In genomic region chr20:64253443-64253842, GRCh38 we compare ENCODE assay signal across 21 cellular contexts. TPM values are rescaled to one million over a fixed set of nuclear protein-coding genes. Genes with fewer than 3 reads are reported as not detected.
DNase-seq lines count a peak whose midpoint lies in the region; ATAC-seq and TF ChIP-seq lines count a peak whose summit lies in the region.
"Had no signal": no experiment of that assay in that cellular context is flagged by ENCODE, and none has a peak within 500 bp of the region (broad histone marks: within the 10 kb centered on the region; RNA-seq: fewer than 3 reads in every experiment).

No MANE protein-coding gene starts in this region.

- H3K27me3 ChIP-seq in hepatocyte: peaks cover 5% of the 10 kb centered on the region
- H3K27me3 ChIP-seq: BE2C, Peyer's patch had no signal

- H3K27me3 Mint-ChIP-seq in natural killer cell (ENCODE audit: low read depth in 2 of 2): peaks cover 10 to 29% of the 10 kb centered on the region in 2 donors
- H3K27me3 Mint-ChIP-seq in natural killer cell treated with Interleukin-12 subunit alpha and Interleukin-12 subunit beta and Interleukin-15 and Interleukin-18, amount 100 ng/mL, for 72 hours: peaks cover 10 to 13% of the 10 kb centered on the region in 2 donors
- no peaks in the 10 kb centered on the region for H3K27me3 Mint-ChIP-seq in progenitor cell of endocrine pancreas
- H3K27me3 Mint-ChIP-seq in Calu3 (ENCODE audit: unreplicated experiment): peaks cover 50% of the 10 kb centered on the region

- no peak overlapping the region for H3K4me3 ChIP-seq in hepatocyte
- H3K4me3 ChIP-seq: K562, MG63, Peyer's patch, SJCRH30 had no signal

- DNase-seq in natural killer cell (no peak), hepatocyte (ENCODE audit: low spot score) (no peak), progenitor cell of endocrine pancreas (ENCODE audit: low spot score, unreplicated experiment) (no peak), Calu3 (no peak)
- no peak for DNase-seq in natural killer cell treated with Interleukin-12 subunit alpha and Interleukin-12 subunit beta and Interleukin-15 and Interleukin-18, amount 100 ng/mL, for 72 hours (ENCODE audit: low spot score)
- DNase-seq: BE2C, COR-L47, DMS 273 treated with DMSO at 0.1 percent for 48 hours, MG63, NCI-H1417, NCI-H1694 treated with DMSO at 0.1 percent for 48 hours, NCI-H2081 treated with DMSO at 0.1 percent for 48 hours, NCI-H2171 treated with DMSO at 0.1 percent for 48 hours, NCI-H524 treated with DMSO at 0.1 percent for 48 hours, NCI-H82, SJCRH30 had no signal

- peaks cover 27% of the 10 kb centered on the region for H3K79me2 ChIP-seq in hepatocyte

- peaks cover 23% of the 10 kb centered on the region for H3K4me1 ChIP-seq in hepatocyte (ENCODE audit: insufficient read depth)
- H3K4me1 ChIP-seq: SJCRH30 had no signal

- peak overlapping the region; percentile 35 for H3K27ac ChIP-seq in hepatocyte
- H3K27ac ChIP-seq: Peyer's patch, SJCRH30 had no signal

- no peak for TF ChIP-seq CTCF in natural killer cell (IDR thresholded peaks at IDR 0.05)
- TF ChIP-seq CTCF in hepatocyte (IDR thresholded peaks at IDR 0.05; ENCODE audit: poor library complexity): no peak
- no peak for TF ChIP-seq CTCF in progenitor cell of endocrine pancreas (IDR thresholded peaks at IDR 0.05; ENCODE audit: unreplicated experiment)
- TF ChIP-seq CTCF in Calu3 (IDR thresholded peaks at IDR 0.05; ENCODE audit: unreplicated experiment): no peak

- ATAC-seq in natural killer cell (no peak), HG02981 (IDR thresholded peaks at IDR 0.05; ENCODE audit: unreplicated experiment) (no peak), HG03095 (IDR thresholded peaks at IDR 0.05; ENCODE audit: unreplicated experiment) (no peak)
- ATAC-seq in natural killer cell treated with Interleukin-12 subunit alpha and Interleukin-12 subunit beta and Interleukin-15 and Interleukin-18, amount 100 ng/mL, for 72 hours: no peak
- ATAC-seq: HCT116, K562 had no signal

- H2AFZ ChIP-seq in hepatocyte: peak overlapping the region; percentile 8

- H3K36me3 Mint-ChIP-seq in natural killer cell (no peaks in the 10 kb centered on the region), progenitor cell of endocrine pancreas (ENCODE audit: insufficient read depth) (no peaks in the 10 kb centered on the region), Calu3 (ENCODE audit: insufficient read depth, unreplicated experiment) (peaks cover 27% of the 10 kb centered on the region)
- no peaks in the 10 kb centered on the region for H3K36me3 Mint-ChIP-seq in natural killer cell treated with Interleukin-12 subunit alpha and Interleukin-12 subunit beta and Interleukin-15 and Interleukin-18, amount 100 ng/mL, for 72 hours

- WGBS in hepatocyte (ENCODE audit: low lambda C conversion rate, missing lambda C conversion rate): 27% methylated on average over 4 of the region's 4 CpGs

- H3K9me2 ChIP-seq in hepatocyte (replicated peaks; ENCODE audit: insufficient read depth): no peaks in the 10 kb centered on the region

- intact Hi-C loops in natural killer cell (cut with micrococcal nuclease) (no loop called here), Calu3 (cut with micrococcal nuclease; ENCODE audit: unreplicated experiment) (no loop called here)

- no peaks in the 10 kb centered on the region for H3K9me3 ChIP-seq in hepatocyte (ENCODE audit: low read depth)
- H3K9me3 ChIP-seq: BE2C, MG63, Peyer's patch, SJCRH30 had no signal

- H3K4me1 Mint-ChIP-seq in natural killer cell (peaks cover 33 to 38% of the 10 kb centered on the region in 2 donors), progenitor cell of endocrine pancreas (ENCODE audit: low read depth) (peaks cover 22% of the 10 kb centered on the region), Calu3 (ENCODE audit: low read depth, unreplicated experiment) (peaks cover 30% of the 10 kb centered on the region)
- H3K4me1 Mint-ChIP-seq in natural killer cell treated with Interleukin-12 subunit alpha and Interleukin-12 subunit beta and Interleukin-15 and Interleukin-18, amount 100 ng/mL, for 72 hours (ENCODE audit: low read depth in 2 of 2): peaks cover 27 to 28% of the 10 kb centered on the region in 2 donors

- no peak overlapping the region for H3K4me2 ChIP-seq in hepatocyte

- no peaks in the 10 kb centered on the region for H4K20me1 ChIP-seq in hepatocyte (ENCODE audit: insufficient read depth, poor library complexity, severe bottlenecking)

- CTCF ChIA-PET in Calu3 (lab: Charles Lee): no interaction called here

- no peak overlapping the region for H3K27ac Mint-ChIP-seq in natural killer cell
- H3K27ac Mint-ChIP-seq in natural killer cell treated with Interleukin-12 subunit alpha and Interleukin-12 subunit beta and Interleukin-15 and Interleukin-18, amount 100 ng/mL, for 72 hours: no peak overlapping the region
- peak overlapping the region; percentile 19 for H3K27ac Mint-ChIP-seq in progenitor cell of endocrine pancreas
- H3K27ac Mint-ChIP-seq in Calu3 (ENCODE audit: unreplicated experiment): no peak overlapping the region

- H3K36me3 ChIP-seq in hepatocyte (replicated peaks; ENCODE audit: insufficient read depth, low read depth): no peaks in the 10 kb centered on the region
- H3K36me3 ChIP-seq: BE2C, MG63, Peyer's patch, SJCRH30 had no signal

- no TSS peak for BruUV-seq in Calu3 (replicated peaks; lab: Mats Ljungman, UMichigan)

- H3K9me3 Mint-ChIP-seq in natural killer cell (no peaks in the 10 kb centered on the region), progenitor cell of endocrine pancreas (ENCODE audit: low read depth) (no peaks in the 10 kb centered on the region), Calu3 (ENCODE audit: low read depth, unreplicated experiment) (peaks cover 2% of the 10 kb centered on the region)
- no peaks in the 10 kb centered on the region for H3K9me3 Mint-ChIP-seq in natural killer cell treated with Interleukin-12 subunit alpha and Interleukin-12 subunit beta and Interleukin-15 and Interleukin-18, amount 100 ng/mL, for 72 hours

- peak overlapping the region; percentile 55 for H3K4me3 Mint-ChIP-seq in natural killer cell
- H3K4me3 Mint-ChIP-seq in natural killer cell treated with Interleukin-12 subunit alpha and Interleukin-12 subunit beta and Interleukin-15 and Interleukin-18, amount 100 ng/mL, for 72 hours: no peak overlapping the region
- H3K4me3 Mint-ChIP-seq in progenitor cell of endocrine pancreas (ENCODE audit: low read depth): no peak overlapping the region
- H3K4me3 Mint-ChIP-seq in Calu3 (ENCODE audit: low read depth, unreplicated experiment): no peak overlapping the region

RNA-seq across cellular contexts. Expression of gene PCMTD2, which starts 2.1 kb away (rescaled TPM):
- 10 to 100 TPM; 63.8 to 100.0 (median 65.6) TPM for total RNA-seq in natural killer cell
- 10 to 100 TPM; 17.4 to 21.8 TPM for total RNA-seq in natural killer cell treated with Interleukin-12 subunit alpha and Interleukin-12 subunit beta and Interleukin-15 and Interleukin-18, amount 100 ng/mL, for 72 hours
- total RNA-seq in hepatocyte: 68.4 and 79.2 TPM in 2 replicates
- 37.7 and 38.4 TPM in 2 replicates for polyA plus RNA-seq in hepatocyte
- 102 and 106 TPM in 2 replicates for total RNA-seq in progenitor cell of endocrine pancreas
- total RNA-seq in Calu3 (2022): 61.2 and 62.2 TPM in 2 replicates
